8 cellular contexts compared by ENCODE assay signal in the genomic region with DNA sequence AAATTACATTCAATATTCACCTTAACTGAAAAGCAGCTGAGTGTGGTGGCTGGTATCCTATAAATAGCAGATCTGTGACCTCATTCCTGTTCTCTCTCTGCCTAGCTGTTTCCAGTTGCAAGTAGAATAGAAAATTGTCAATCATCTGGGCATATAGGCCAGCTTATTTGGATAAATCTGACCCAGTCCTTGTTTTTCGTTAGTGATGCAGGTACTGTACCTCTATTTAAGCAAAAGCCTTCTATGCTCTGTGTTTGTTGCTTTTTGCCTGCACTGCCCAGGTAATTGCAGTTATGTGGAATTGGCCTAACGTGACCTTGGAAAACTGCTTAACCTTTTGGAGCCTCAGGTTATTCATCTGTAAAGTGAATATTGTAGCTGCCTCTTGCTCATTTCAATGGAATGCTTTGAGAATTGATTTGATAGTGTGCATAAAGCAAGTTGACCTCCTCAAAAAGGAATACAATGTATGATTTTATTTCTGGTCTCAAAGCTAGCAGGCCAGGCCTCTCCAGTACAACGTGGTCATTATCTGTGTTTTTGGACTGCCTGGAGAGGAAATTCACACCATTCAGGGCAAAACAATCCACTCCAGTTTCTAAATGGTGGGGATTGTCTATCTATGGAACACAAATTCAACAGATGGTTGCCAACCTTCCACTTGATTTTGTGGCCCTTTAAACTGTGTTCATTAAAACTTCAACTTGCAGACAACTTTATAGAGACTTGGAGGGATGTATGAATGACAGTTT.
DNase-seq lines count a peak whose midpoint lies in the region; ATAC-seq, FAIRE-seq and TF ChIP-seq lines count a peak whose summit lies in the region.

No MANE protein-coding gene starts in this region.

- H3K36me3 ChIP-seq in KMS-11 (ENCODE audit: insufficient read depth), result no peaks in the 10 kb centered on the region
- H3K36me3 ChIP-seq in neural progenitor cell, result no peaks in the 10 kb centered on the region
- H3K36me3 ChIP-seq in aorta (ENCODE audit: control insufficient read depth in 1 of 2, insufficient read depth in 2 of 2, low read length in 1 of 2), result no peaks in the 10 kb centered on the region

- no peak for TF ChIP-seq CTCF in KMS-11 (conservative IDR thresholded peaks at IDR 0.05; ENCODE audit: low read depth, low read length)
- TF ChIP-seq CTCF in chondrocyte (IDR thresholded peaks at IDR 0.05), result no peak
- TF ChIP-seq CTCF in neural progenitor cell (IDR thresholded peaks at IDR 0.05), result no peak
- no peak for TF ChIP-seq CTCF in endothelial cell (IDR thresholded peaks at IDR 0.05; ENCODE audit: unreplicated experiment)

- H3K27ac Mint-ChIP-seq in chondrocyte (ENCODE audit: unreplicated experiment) (peak overlapping the region; percentile 86), neural progenitor cell (peak overlapping the region; percentile 90), endothelial cell (ENCODE audit: unreplicated experiment) (no peak overlapping the region)

- no peak for ATAC-seq in aorta (ENCODE audit: low FRiP score)

- no peaks in the 10 kb centered on the region for H3K27me3 ChIP-seq in KMS-11 (ENCODE audit: insufficient read depth, low read depth)
- no peaks in the 10 kb centered on the region for H3K27me3 ChIP-seq in neural progenitor cell
- no peaks in the 10 kb centered on the region for H3K27me3 ChIP-seq in aorta (ENCODE audit: control insufficient read depth in 1 of 2, insufficient read depth in 2 of 2, low read length in 1 of 2)

- H3K4me1 Mint-ChIP-seq in chondrocyte (ENCODE audit: low read depth) (peaks cover 52% of the 10 kb centered on the region), neural progenitor cell (peaks cover 74% of the 10 kb centered on the region), endothelial cell (ENCODE audit: unreplicated experiment) (peaks cover 39% of the 10 kb centered on the region)

- H3K27me3 Mint-ChIP-seq in chondrocyte (ENCODE audit: low read depth), result no peaks in the 10 kb centered on the region
- H3K27me3 Mint-ChIP-seq in neural progenitor cell (ENCODE audit: insufficient read depth, low read depth), result peaks cover 5% of the 10 kb centered on the region
- no peaks in the 10 kb centered on the region for H3K27me3 Mint-ChIP-seq in endothelial cell (ENCODE audit: unreplicated experiment)

- H3K4me2 ChIP-seq in KMS-11 (peak overlapping the region; percentile 40), neural progenitor cell (peak overlapping the region; percentile 7)

- H2AFZ ChIP-seq in KMS-11 (ENCODE audit: low read depth) (no peak overlapping the region), neural progenitor cell (replicated peaks) (no peak overlapping the region)

- H3K9ac ChIP-seq in KMS-11 (no peak overlapping the region), neural progenitor cell (no peak overlapping the region)

- H3K9me3 ChIP-seq in neural progenitor cell (ENCODE audit: low read depth) (no peaks in the 10 kb centered on the region), aorta (ENCODE audit: control insufficient read depth, low read length) (no peaks in the 10 kb centered on the region)

- H3K36me3 Mint-ChIP-seq in chondrocyte (ENCODE audit: low read depth), result no peaks in the 10 kb centered on the region
- H3K36me3 Mint-ChIP-seq in neural progenitor cell, result peaks cover 7% of the 10 kb centered on the region
- no peaks in the 10 kb centered on the region for H3K36me3 Mint-ChIP-seq in endothelial cell (ENCODE audit: low read depth, unreplicated experiment)

- intact Hi-C loops in aorta (cut with DNase I), result loop anchor here in 1 of 2 donors (10.0 kb wide), 2 partner anchors 102 to 508 kb away; a partner anchor contains a TSS

- peak; percentile 45 for FAIRE-seq in GM12891 (lab: Jason Lieb, UNC)

- H3K79me2 ChIP-seq in KMS-11 (ENCODE audit: insufficient read depth, low read depth), result no peaks in the 10 kb centered on the region
- H3K79me2 ChIP-seq in neural progenitor cell (ENCODE audit: low read depth), result no peaks in the 10 kb centered on the region

- WGBS in aorta, 2 donors, result 30 to 34% methylated on average over 3 of the region's 3 CpGs

- H3K27ac ChIP-seq in KMS-11, result no peak overlapping the region
- no peak overlapping the region for H3K27ac ChIP-seq in neural progenitor cell
- H3K27ac ChIP-seq in aorta (ENCODE audit: low read depth in 1 of 2, low read length in 2 of 2), result peak overlapping the region in 1 of 2 donors; percentile 36

- H3K9me3 Mint-ChIP-seq in chondrocyte (ENCODE audit: low read depth) (no peaks in the 10 kb centered on the region), neural progenitor cell (peaks cover 11% of the 10 kb centered on the region), endothelial cell (ENCODE audit: unreplicated experiment) (no peaks in the 10 kb centered on the region)

- no peak overlapping the region for H3K4me3 ChIP-seq in KMS-11 (IDR thresholded peaks at IDR 0.05; ENCODE audit: insufficient read depth, low read depth, low read length)
- H3K4me3 ChIP-seq in neural progenitor cell, result no peak overlapping the region
- H3K4me3 ChIP-seq in aorta (ENCODE audit: low read length in 2 of 2), result no peak overlapping the region

- DNase-seq in GM12891 (ENCODE audit: insufficient read length, low spot score), result no peak
- DNase-seq in chondrocyte (ENCODE audit: low spot score), result no peak
- no peak for DNase-seq in neural progenitor cell (ENCODE audit: low spot score)
- DNase-seq in aorta, result no peak
- DNase-seq in endothelial cell (ENCODE audit: low spot score), result no peak
- DNase-seq in COR-L47 (lab: John Stamatoyannopoulos, UW), result no peak
- no peak for DNase-seq in NCI-H226

- H3K4me1 ChIP-seq in KMS-11 (ENCODE audit: low read depth, poor library complexity, severe bottlenecking) (peaks cover 22% of the 10 kb centered on the region), neural progenitor cell (peaks cover 78% of the 10 kb centered on the region), aorta (ENCODE audit: control insufficient read depth in 1 of 2, insufficient read depth in 2 of 2, low read length in 2 of 2) (peaks cover 3 to 4% of the 10 kb centered on the region in 2 donors)

- H3K4me3 Mint-ChIP-seq in chondrocyte (ENCODE audit: unreplicated experiment) (no peak overlapping the region), neural progenitor cell (no peak overlapping the region), endothelial cell (ENCODE audit: unreplicated experiment) (no peak overlapping the region)

- H4K20me1 ChIP-seq in KMS-11 (ENCODE audit: insufficient read depth) (no peaks in the 10 kb centered on the region), neural progenitor cell (ENCODE audit: low read depth) (no peaks in the 10 kb centered on the region)

- peaks cover 22% of the 10 kb centered on the region for H3F3A ChIP-seq in neural progenitor cell (ENCODE audit: low read depth)

- no peak for TF ChIP-seq POLR2A in GM12891 (IDR thresholded peaks at IDR 0.05; ENCODE audit: low read depth, low read length)

TF ChIP-seq in GM12891, 5 proteins besides CTCF, POLR2A, EP300 and RAD21:
- TF ChIP-seq PAX5 (IDR thresholded peaks at IDR 0.05; ENCODE audit: insufficient read depth, low read length, severe bottlenecking), result no peak
- no peak for TF ChIP-seq SPI1 (IDR thresholded peaks at IDR 0.05; ENCODE audit: low read depth, low read length)
- TF ChIP-seq TAF1 (IDR thresholded peaks at IDR 0.05; ENCODE audit: low read depth, low read length), result no peak
